ENCODE assay signal across 8 cellular contexts in genomic region chr20:62365814-62366369, GRCh38. TPM values are rescaled to one million over a fixed set of nuclear protein-coding genes. Genes with fewer than 3 reads are reported as not detected.
DNase-seq lines count a peak whose midpoint lies in the region; ATAC-seq, FAIRE-seq and TF ChIP-seq lines count a peak whose summit lies in the region.

No MANE protein-coding gene starts in this region.

- H3K9me3 Mint-ChIP-seq in activated T-helper 17 cell treated with anti-CD3 and anti-CD28 coated beads, Interleukin-2, amount 50 U/mL, for 72 hours: no peaks in the 10 kb centered on the region

- H3K4me1 Mint-ChIP-seq in activated T-helper 17 cell treated with anti-CD3 and anti-CD28 coated beads, Interleukin-2, amount 50 U/mL, for 72 hours: no peaks in the 10 kb centered on the region

- H3K27me3 ChIP-seq in BE2C: peaks cover 3% of the 10 kb centered on the region; the same call in 1 of the 2 replicates

- no peak overlapping the region for H3K27ac Mint-ChIP-seq in activated T-helper 17 cell treated with anti-CD3 and anti-CD28 coated beads, Interleukin-2, amount 50 U/mL, for 72 hours

- peaks cover 34% of the 10 kb centered on the region for H3K4me1 ChIP-seq in BE2C
- peaks cover 73% of the 10 kb centered on the region for H3K4me1 ChIP-seq in mesodermal cell (ENCODE audit: control insufficient read depth, insufficient read depth, low read length, poor library complexity, severe bottlenecking)

- H3K27ac ChIP-seq in mesodermal cell (ENCODE audit: low read depth, low read length, severe bottlenecking): no peak overlapping the region

- no peak for FAIRE-seq in GM19239 (lab: Jason Lieb, UNC)

- H3K4me3 Mint-ChIP-seq in activated T-helper 17 cell treated with anti-CD3 and anti-CD28 coated beads, Interleukin-2, amount 50 U/mL, for 72 hours: no peak overlapping the region

- peak overlapping the region; percentile 65 for H3K4me3 ChIP-seq in BE2C (ENCODE audit: low read depth, low read length)
- peak overlapping the region; percentile 65 for H3K4me3 ChIP-seq in choroid plexus epithelial cell (ENCODE audit: low read depth, low read length)
- peak overlapping the region; percentile 75 for H3K4me3 ChIP-seq in mesodermal cell (ENCODE audit: extremely low read depth, insufficient read depth, low read length, poor library complexity, severe bottlenecking)

- ATAC-seq in activated T-helper 17 cell treated with anti-CD3 and anti-CD28 coated beads, Interleukin-2, amount 50 U/mL, for 72 hours (replicated peaks): no peak

- H3K9me3 ChIP-seq in BE2C: no peaks in the 10 kb centered on the region
- H3K9me3 ChIP-seq in mesodermal cell (ENCODE audit: control insufficient read depth, low read length): no peaks in the 10 kb centered on the region

- no peaks in the 10 kb centered on the region for H3K36me3 Mint-ChIP-seq in activated T-helper 17 cell treated with anti-CD3 and anti-CD28 coated beads, Interleukin-2, amount 50 U/mL, for 72 hours (ENCODE audit: low read depth)

- peaks cover 17% of the 10 kb centered on the region for H3K27me3 Mint-ChIP-seq in activated T-helper 17 cell treated with anti-CD3 and anti-CD28 coated beads, Interleukin-2, amount 50 U/mL, for 72 hours

- H3K36me3 ChIP-seq in BE2C (no peaks in the 10 kb centered on the region), mesodermal cell (ENCODE audit: control insufficient read depth, insufficient read depth, low read length) (peaks cover 4% of the 10 kb centered on the region)

- DNase-seq in BE2C: peak; percentile 18
- peak; percentile 84 for DNase-seq in M059J (ENCODE audit: low read depth)
- DNase-seq in choroid plexus epithelial cell (ENCODE audit: low read depth): no peak
- DNase-seq in activated CD4-positive, CD25-positive, alpha-beta regulatory T cell treated with anti-CD3 and anti-CD28 coated beads, Interleukin-2, amount 50 U/mL, for 72 hours: no peak
- DNase-seq in GM19239 (ENCODE audit: insufficient read length, low spot score): no peak
- DNase-seq in activated gamma-delta T cell treated with Interleukin-2 at 50 U/mL for 16 hours: no peak

- 15 to 29% methylated on average over 5 of the region's 10 CpGs for WGBS in mesodermal cell (ENCODE audit: insufficient coverage in 2 of 2), 2 experiments

- no peak for TF ChIP-seq CTCF in BE2C (IDR thresholded peaks at IDR 0.05; ENCODE audit: low read depth, low read length)
- no peak for TF ChIP-seq CTCF in choroid plexus epithelial cell (conservative IDR thresholded peaks at IDR 0.05; ENCODE audit: low read depth, low read length)

RNA-seq across cellular contexts. Expression of gene LAMA5, which starts 1.2 kb away (rescaled TPM):
- 86.4 TPM for polyA plus RNA-seq in BE2C (2012; ENCODE audit: insufficient read depth, insufficient read length, low read depth)
- 5.6 and 29.7 TPM in 2 replicates for total RNA-seq in M059J (2014; rRNA removed; shearing (Covaris generic))
- 124 TPM for polyA plus RNA-seq in mesodermal cell (2013, experiment 1 of 2)
- polyA plus RNA-seq in mesodermal cell (2013, experiment 2 of 2): 105 TPM
- total RNA-seq in activated T-helper 17 cell treated with anti-CD3 and anti-CD28 coated beads, Interleukin-2, amount 50 U/mL, for 72 hours: under 1 TPM; 0.29 to 0.39 TPM

RNA-seq across cellular contexts. Expression of gene RPS21, which starts 21.0 kb away (rescaled TPM):
- polyA plus RNA-seq in BE2C (2012; ENCODE audit: insufficient read depth, insufficient read length, low read depth): 4,851 TPM
- 1,541 and 2,007 TPM in 2 replicates for total RNA-seq in M059J (2014; rRNA removed; shearing (Covaris generic))
- 1,486 TPM for polyA plus RNA-seq in mesodermal cell (2013, experiment 1 of 2)
- 1,451 TPM for polyA plus RNA-seq in mesodermal cell (2013, experiment 2 of 2)
- 1,000 to 10,000 TPM; 2,323 to 2,749 TPM for total RNA-seq in activated T-helper 17 cell treated with anti-CD3 and anti-CD28 coated beads, Interleukin-2, amount 50 U/mL, for 72 hours

RNA-seq across cellular contexts. Expression of gene CABLES2, which starts 41.2 kb away (rescaled TPM):
- 2.7 TPM for polyA plus RNA-seq in BE2C (2012; ENCODE audit: insufficient read depth, insufficient read length, low read depth)
- 10.0 and 19.9 TPM in 2 replicates for total RNA-seq in M059J (2014; rRNA removed; shearing (Covaris generic))
- polyA plus RNA-seq in mesodermal cell (2013, experiment 1 of 2): 7.6 TPM
- 7.3 TPM for polyA plus RNA-seq in mesodermal cell (2013, experiment 2 of 2)
- 1 to 10 TPM; 6.8 to 6.9 TPM for total RNA-seq in activated T-helper 17 cell treated with anti-CD3 and anti-CD28 coated beads, Interleukin-2, amount 50 U/mL, for 72 hours

Comparison
In these comparisons a context has a peak if more than half of its experiments do, and no peak if none do; other contexts are left out.
1. DNase-seq: peak in BE2C (single experiment) and M059J (single experiment); none in choroid plexus epithelial cell (single experiment), activated CD4-positive, CD25-positive, alpha-beta regulatory T cell treated with anti-CD3 and anti-CD28 coated beads, Interleukin-2, amount 50 U/mL, for 72 hours (single experiment), GM19239 (single experiment) and activated gamma-delta T cell treated with Interleukin-2 at 50 U/mL for 16 hours (single experiment).
2. Peak in every context shown above with its lines, with median percentiles within 50 percentile points of each other: H3K4me3 ChIP-seq.